Comparison of ENCODE assay signal across 1 cellular context in the genomic region with DNA sequence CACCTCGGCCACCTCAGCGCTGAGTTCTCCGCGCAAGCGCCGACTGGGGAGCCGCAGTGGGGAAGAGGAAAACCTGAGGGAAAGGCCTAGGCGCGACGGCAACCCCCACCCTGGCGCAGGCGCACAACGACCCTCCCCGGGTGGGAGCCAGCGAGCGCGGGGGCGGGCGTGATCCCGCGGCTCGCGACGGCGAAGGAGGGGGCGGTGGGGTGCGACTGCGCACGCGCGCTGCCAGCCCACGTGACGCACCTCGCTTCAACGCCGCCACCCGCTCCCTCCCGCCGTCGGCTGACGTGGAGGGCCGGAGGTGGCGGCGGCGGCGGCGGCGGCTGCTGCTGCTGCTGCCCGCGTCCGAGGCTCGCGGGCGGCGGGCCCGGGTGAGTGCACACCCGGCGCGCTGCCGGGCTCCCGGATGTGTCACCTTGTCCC.
TF ChIP-seq lines count a peak whose summit lies in the region.

A gene (minus strand): TSS at position 84 of the 429 bp plus-strand sequence. CDS start 556 bp downstream, outside the sequence.
A gene with protein sequence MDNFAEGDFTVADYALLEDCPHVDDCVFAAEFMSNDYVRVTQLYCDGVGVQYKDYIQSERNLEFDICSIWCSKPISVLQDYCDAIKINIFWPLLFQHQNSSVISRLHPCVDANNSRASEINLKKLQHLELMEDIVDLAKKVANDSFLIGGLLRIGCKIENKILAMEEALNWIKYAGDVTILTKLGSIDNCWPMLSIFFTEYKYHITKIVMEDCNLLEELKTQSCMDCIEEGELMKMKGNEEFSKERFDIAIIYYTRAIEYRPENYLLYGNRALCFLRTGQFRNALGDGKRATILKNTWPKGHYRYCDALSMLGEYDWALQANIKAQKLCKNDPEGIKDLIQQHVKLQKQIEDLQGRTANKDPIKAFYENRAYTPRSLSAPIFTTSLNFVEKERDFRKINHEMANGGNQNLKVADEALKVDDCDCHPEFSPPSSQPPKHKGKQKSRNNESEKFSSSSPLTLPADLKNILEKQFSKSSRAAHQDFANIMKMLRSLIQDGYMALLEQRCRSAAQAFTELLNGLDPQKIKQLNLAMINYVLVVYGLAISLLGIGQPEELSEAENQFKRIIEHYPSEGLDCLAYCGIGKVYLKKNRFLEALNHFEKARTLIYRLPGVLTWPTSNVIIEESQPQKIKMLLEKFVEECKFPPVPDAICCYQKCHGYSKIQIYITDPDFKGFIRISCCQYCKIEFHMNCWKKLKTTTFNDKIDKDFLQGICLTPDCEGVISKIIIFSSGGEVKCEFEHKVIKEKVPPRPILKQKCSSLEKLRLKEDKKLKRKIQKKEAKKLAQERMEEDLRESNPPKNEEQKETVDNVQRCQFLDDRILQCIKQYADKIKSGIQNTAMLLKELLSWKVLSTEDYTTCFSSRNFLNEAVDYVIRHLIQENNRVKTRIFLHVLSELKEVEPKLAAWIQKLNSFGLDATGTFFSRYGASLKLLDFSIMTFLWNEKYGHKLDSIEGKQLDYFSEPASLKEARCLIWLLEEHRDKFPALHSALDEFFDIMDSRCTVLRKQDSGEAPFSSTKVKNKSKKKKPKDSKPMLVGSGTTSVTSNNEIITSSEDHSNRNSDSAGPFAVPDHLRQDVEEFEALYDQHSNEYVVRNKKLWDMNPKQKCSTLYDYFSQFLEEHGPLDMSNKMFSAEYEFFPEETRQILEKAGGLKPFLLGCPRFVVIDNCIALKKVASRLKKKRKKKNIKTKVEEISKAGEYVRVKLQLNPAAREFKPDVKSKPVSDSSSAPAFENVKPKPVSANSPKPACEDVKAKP (N-terminal part only) (plus strand): TSS at position 267 of the 429 bp plus-strand sequence. CDS start 14,004 bp downstream, outside the sequence.

TF ChIP-seq in GM12878, 131 proteins besides CTCF, POLR2A, EP300 and RAD21 (continued from another document):
- TF ChIP-seq CHD1 (IDR thresholded peaks at IDR 0.05; ENCODE audit: low read depth, low read length): no peak
- TF ChIP-seq CREB1 (IDR thresholded peaks at IDR 0.05; ENCODE audit: low read depth): peak; percentile 68; the same call in 1 of the 2 replicates
